In the genomic region with DNA sequence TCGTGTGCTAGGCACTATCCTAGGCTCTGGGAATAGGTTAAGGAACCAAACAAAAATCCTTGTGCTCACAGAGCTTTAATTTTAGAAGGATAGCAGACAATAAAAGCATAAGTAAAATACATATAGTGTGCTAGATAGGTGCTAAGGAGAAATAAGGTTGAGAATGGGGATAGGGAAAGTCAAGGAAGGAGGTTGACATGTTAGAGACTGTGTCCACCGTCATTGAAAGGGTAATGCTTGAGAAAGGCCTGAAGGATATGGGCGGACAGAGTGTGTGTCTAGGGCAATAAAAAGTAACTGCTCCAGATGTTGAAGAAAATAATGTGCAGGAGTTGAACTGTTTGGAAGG, we compare ENCODE assay signal across 8 cellular contexts. TPM values are rescaled to one million over a fixed set of nuclear protein-coding genes. Genes with fewer than 3 reads are reported as not detected.
A peak's percentile ranks its signal among the peaks of the same experiment; 100 is the strongest.
DNase-seq lines count a peak whose midpoint lies in the region; ATAC-seq and TF ChIP-seq lines count a peak whose summit lies in the region.

No MANE protein-coding gene starts in this region.

- H3K9ac ChIP-seq in subcutaneous abdominal adipose tissue (ENCODE audit: low read length in 5 of 5): peak overlapping the region in 4 of 5 donors; percentile 10 to 79 (median 44)

- H3K27me3 Mint-ChIP-seq in T-helper 2 cell treated with Interferon-gamma antibody and Interleukin-4, amounts not matched to agents 5 μg/mL and 100 μg/mL, for 36 hours (ENCODE audit: low read depth): peaks cover 41% of the 10 kb centered on the region

- no peak for DNase-seq in T-helper 2 cell treated with Interferon-gamma antibody and Interleukin-4, amounts not matched to agents 5 μg/mL and 100 μg/mL, for 36 hours (ENCODE audit: low spot score)
- no peak for DNase-seq in T-helper 2 cell
- no peak for DNase-seq in SJSA1 (ENCODE audit: low read depth in 1 of 2, low spot score in 2 of 2)
- no peak for DNase-seq in hepatocyte (ENCODE audit: low spot score)
- no peak for DNase-seq in DMS153 (lab: John Stamatoyannopoulos, UW)
- DNase-seq in stimulated activated CD4-positive, alpha-beta T cell treated with anti-CD3 and anti-CD28 coated beads, Interleukin-1b, Interleukin-23, amount 100 ng/mL, for 48 hours: no peak

- TF ChIP-seq CTCF in hepatocyte (IDR thresholded peaks at IDR 0.05; ENCODE audit: poor library complexity): no peak

- H3K27ac ChIP-seq in SJSA1: no peak overlapping the region
- H3K27ac ChIP-seq in hepatocyte: no peak overlapping the region
- no peak overlapping the region for H3K27ac ChIP-seq in subcutaneous abdominal adipose tissue (ENCODE audit: low read depth, low read length)

- H2AFZ ChIP-seq in hepatocyte: peak overlapping the region; percentile 60

- H3K36me3 ChIP-seq in SJSA1: peaks cover 4% of the 10 kb centered on the region; the same call in 1 of the 2 replicates
- no peaks in the 10 kb centered on the region for H3K36me3 ChIP-seq in hepatocyte (replicated peaks; ENCODE audit: insufficient read depth, low read depth)
- no peaks in the 10 kb centered on the region for H3K36me3 ChIP-seq in subcutaneous abdominal adipose tissue (ENCODE audit: control insufficient read depth in 5 of 5, insufficient read depth in 5 of 5, low read length in 5 of 5)

- no peaks in the 10 kb centered on the region for H3K9me3 ChIP-seq in SJSA1 (replicated peaks)
- no peaks in the 10 kb centered on the region for H3K9me3 ChIP-seq in hepatocyte (ENCODE audit: low read depth)
- no peaks in the 10 kb centered on the region for H3K9me3 ChIP-seq in subcutaneous abdominal adipose tissue (ENCODE audit: control insufficient read depth in 5 of 5, low read length in 5 of 5)

- H3K27me3 ChIP-seq in SJSA1 (replicated peaks): 0 out of 2 replicates have a peak, but pooled peaks cover 11% of the 10 kb centered on the region
- no peaks in the 10 kb centered on the region for H3K27me3 ChIP-seq in hepatocyte
- H3K27me3 ChIP-seq in subcutaneous abdominal adipose tissue (ENCODE audit: control insufficient read depth in 5 of 5, insufficient read depth in 4 of 5, low read length in 5 of 5): peaks cover 0 to 7% (median 0%) of the 10 kb centered on the region in 5 donors

- H3K9me2 ChIP-seq in hepatocyte (replicated peaks; ENCODE audit: insufficient read depth): no peaks in the 10 kb centered on the region

- H4K20me1 ChIP-seq in hepatocyte (ENCODE audit: insufficient read depth, poor library complexity, severe bottlenecking): no peaks in the 10 kb centered on the region

- ATAC-seq in GM19023 (IDR thresholded peaks at IDR 0.05; ENCODE audit: unreplicated experiment): no peak

- no peaks in the 10 kb centered on the region for H3K36me3 Mint-ChIP-seq in T-helper 2 cell treated with Interferon-gamma antibody and Interleukin-4, amounts not matched to agents 5 μg/mL and 100 μg/mL, for 36 hours (ENCODE audit: low read depth)

- H3K27ac Mint-ChIP-seq in T-helper 2 cell treated with Interferon-gamma antibody and Interleukin-4, amounts not matched to agents 5 μg/mL and 100 μg/mL, for 36 hours: peak overlapping the region; percentile 50

- peak overlapping the region; percentile 82 for H3K4me2 ChIP-seq in hepatocyte

- H3K79me2 ChIP-seq in hepatocyte: peaks cover 34% of the 10 kb centered on the region

- H3K9me3 Mint-ChIP-seq in T-helper 2 cell treated with Interferon-gamma antibody and Interleukin-4, amounts not matched to agents 5 μg/mL and 100 μg/mL, for 36 hours: peaks cover 3% of the 10 kb centered on the region

- H3K4me3 Mint-ChIP-seq in T-helper 2 cell treated with Interferon-gamma antibody and Interleukin-4, amounts not matched to agents 5 μg/mL and 100 μg/mL, for 36 hours: peak overlapping the region; percentile 90

- H3K4me1 ChIP-seq in SJSA1 (replicated peaks) (peaks cover 13% of the 10 kb centered on the region; the same call in 1 of the 2 replicates), hepatocyte (ENCODE audit: insufficient read depth) (peaks cover 8% of the 10 kb centered on the region), subcutaneous abdominal adipose tissue (ENCODE audit: control insufficient read depth in 5 of 5, insufficient read depth in 5 of 5, low read length in 5 of 5) (peaks cover 7 to 20% (median 18%) of the 10 kb centered on the region in 5 donors)

- H3K4me3 ChIP-seq in SJSA1: peak overlapping the region; percentile 92
- peak overlapping the region; percentile 85 for H3K4me3 ChIP-seq in hepatocyte
- H3K4me3 ChIP-seq in subcutaneous abdominal adipose tissue (ENCODE audit: low read depth in 1 of 5, low read length in 5 of 5): peak overlapping the region; percentile 61 to 86 (median 66)

- 40% methylated on average over 3 of the region's 3 CpGs for WGBS in hepatocyte (ENCODE audit: low lambda C conversion rate, missing lambda C conversion rate)

- peaks cover 18% of the 10 kb centered on the region for H3K4me1 Mint-ChIP-seq in T-helper 2 cell treated with Interferon-gamma antibody and Interleukin-4, amounts not matched to agents 5 μg/mL and 100 μg/mL, for 36 hours (ENCODE audit: low read depth)

RNA-seq across cellular contexts. Expression of a gene that starts 0.5 kb away (rescaled TPM):
- 1.3 and 5.3 TPM in 2 replicates for total RNA-seq in SJSA1 (2014; rRNA removed; shearing (Covaris generic))
- total RNA-seq in hepatocyte: 16.1 and 18.2 TPM in 2 replicates
- polyA plus RNA-seq in hepatocyte: 9.2 and 10.4 TPM in 2 replicates
